Comparison of ENCODE assay signal across 1 cellular context in the genomic region with DNA sequence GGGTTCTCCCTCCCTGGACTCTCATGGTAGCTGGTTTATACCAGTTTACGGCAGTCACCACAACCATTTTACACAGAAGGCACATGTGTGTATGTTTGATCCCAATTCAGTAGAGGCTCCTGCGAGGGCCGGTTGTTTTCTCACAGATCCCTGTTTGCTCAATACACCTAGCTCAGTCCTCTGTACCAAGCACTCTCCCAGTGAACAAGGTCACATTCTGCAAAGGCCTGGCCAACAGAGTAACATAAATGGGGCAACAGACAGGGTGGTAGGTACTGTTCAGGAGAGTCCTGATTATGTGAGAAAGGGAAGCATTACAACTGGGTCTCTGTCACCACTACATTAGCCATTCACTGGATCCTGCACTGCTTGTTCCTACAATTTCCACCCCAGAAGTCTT.
TF ChIP-seq lines count a peak whose summit lies in the region.

No MANE protein-coding gene starts in this region.

TF ChIP-seq in IMR-90, 13 proteins besides CTCF, POLR2A, EP300 and RAD21 (continued from another document):
- no peak for TF ChIP-seq MAZ (IDR thresholded peaks at IDR 0.05; ENCODE audit: borderline replicate concordance, low read depth, low read length)
- TF ChIP-seq CHD1 (IDR thresholded peaks at IDR 0.05; ENCODE audit: low read depth, low read length) = no peak
